In the genomic region with DNA sequence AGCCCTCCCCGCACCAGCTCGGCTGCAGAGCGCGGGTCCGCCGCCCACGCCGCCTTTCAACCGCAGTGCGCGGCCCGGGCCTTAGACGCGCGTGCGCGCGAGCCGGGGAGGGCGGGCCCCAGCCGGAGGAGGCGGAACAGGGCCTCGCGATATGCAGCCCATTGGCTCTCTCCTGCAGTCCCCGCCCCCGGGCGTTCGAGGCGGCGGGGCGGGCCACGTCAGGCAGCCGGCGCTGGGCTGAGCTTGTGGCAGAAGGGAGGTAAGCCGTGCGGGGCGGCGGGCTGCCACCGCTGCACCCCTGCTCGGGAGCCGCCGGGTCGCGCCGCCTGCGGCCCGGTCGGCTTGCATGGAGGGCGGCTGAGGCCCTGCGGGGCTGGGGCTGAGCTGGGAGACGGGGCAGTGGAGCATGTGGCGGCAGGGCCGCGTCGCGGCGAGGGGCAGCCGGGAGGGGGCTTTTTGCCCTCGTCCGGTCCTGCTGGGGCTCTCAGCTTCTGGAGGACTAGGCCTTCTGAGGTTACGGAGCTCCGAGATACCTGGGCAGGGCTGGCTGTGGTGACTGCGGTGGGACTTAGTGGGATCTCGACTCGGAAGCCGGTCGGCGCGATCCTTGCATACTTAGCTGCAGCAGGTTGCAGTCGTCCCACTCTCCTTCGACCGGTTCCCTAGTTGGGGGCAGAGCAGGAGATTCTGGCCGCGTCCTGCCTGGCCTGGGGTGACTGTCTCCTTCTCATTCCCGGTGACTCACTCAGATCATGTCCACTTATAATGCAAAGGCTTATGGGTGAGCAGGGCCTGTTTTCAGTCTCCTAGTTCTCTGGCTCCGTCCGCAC, we compare ENCODE assay signal across 1 cellular context.
A peak's percentile ranks its signal among the peaks of the same experiment; 100 is the strongest.
TF ChIP-seq lines count a peak whose summit lies in the region.

A gene with protein sequence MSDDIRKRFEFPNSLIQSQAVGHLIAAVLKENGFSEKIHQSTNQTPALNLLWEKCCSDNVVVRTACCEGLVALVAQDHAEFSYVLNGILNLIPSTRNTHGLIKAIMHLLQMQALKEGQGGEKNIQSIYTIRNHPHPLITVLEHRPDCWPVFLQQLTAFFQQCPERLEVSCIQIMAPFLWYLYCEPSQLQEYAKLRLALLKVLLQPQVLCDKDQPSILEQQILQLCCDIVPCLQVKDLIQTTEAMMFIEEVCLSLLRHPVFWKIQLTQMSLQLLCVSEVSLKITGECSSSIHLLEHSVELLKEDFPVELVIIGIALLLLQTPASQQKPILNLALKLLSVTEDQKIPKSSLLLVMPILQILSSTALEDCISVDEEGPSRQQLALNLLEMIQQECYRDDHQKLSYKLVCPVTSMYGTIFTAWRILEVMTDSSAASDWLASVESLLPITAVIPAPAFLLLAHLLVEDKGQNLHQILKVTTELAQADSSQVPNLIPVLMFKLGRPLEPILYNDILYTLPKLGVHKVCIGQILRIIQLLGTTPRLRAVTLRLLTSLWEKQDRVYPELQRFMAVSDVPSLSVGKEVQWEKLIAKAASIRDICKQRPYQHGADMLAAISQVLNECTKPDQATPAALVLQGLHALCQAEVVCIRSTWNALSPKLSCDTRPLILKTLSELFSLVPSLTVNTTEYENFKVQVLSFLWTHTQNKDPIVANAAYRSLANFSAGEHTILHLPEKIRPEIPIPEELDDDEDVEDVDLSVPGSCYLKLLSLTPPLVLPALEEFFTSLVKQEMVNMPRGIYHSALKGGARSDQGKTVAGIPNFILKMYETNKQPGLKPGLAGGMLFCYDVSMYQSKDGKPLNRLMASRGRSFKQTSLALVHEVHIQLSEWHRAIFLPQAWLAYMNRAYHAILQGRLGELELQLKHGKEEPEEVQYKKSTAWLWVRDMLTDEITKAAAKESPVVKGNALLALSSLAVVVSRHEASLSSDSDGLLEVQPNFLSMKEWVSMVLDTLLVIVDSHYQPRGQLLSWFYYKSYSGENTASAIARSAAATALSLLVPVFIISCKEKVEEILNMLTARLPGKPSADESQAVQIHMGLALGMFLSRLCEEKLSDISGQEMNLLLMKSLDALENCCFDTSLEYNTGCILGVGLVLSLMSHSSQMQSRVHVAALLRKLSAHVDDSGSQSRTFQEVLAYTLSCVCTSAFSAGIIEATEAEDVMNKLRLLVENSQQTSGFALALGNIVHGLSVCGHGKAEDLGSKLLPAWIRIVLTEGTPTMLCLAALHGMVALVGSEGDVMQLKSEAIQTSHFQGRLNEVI (N-terminal part only) (plus strand): TSS at position 225 of the 830 bp plus-strand sequence. CDS start 31,095 bp downstream, outside the sequence.

TF ChIP-seq in GM12878, 131 proteins besides CTCF, POLR2A, EP300 and RAD21 (continued from another document and continues in another):
- TF ChIP-seq ZNF384 (IDR thresholded peaks at IDR 0.05; ENCODE audit: borderline replicate concordance, low read depth, low read length) (no peak), DPF2 (IDR thresholded peaks at IDR 0.05) (peak; percentile 85), ZNF592 (IDR thresholded peaks at IDR 0.05) (no peak), IKZF1 (conservative IDR thresholded peaks at IDR 0.05) (peak; percentile 58), TAF1 (IDR thresholded peaks at IDR 0.05; ENCODE audit: borderline replicate concordance, low read depth, low read length) (peak; percentile 83; the same call in 1 of the 2 replicates), ZNF274 (IDR thresholded peaks at IDR 0.05; ENCODE audit: insufficient read depth, insufficient read length) (no peak), SRF (IDR thresholded peaks at IDR 0.05; ENCODE audit: low read depth in 2 of 2, low read length in 2 of 2) (no peak), ZBTB33 (IDR thresholded peaks at IDR 0.05) (no peak), RFX5 (IDR thresholded peaks at IDR 0.05; ENCODE audit: low read depth, low read length) (no peak), HCFC1 (IDR thresholded peaks at IDR 0.05; ENCODE audit: low read length) (no peak; the same call in 1 of the 2 replicates), CBX5 (IDR thresholded peaks at IDR 0.05; ENCODE audit: low read depth) (no peak), REST (IDR thresholded peaks at IDR 0.05; ENCODE audit: low read depth, low read length) (0 out of 2 replicates have a peak, but pooled peaks have one; percentile 7), RBBP5 (conservative IDR thresholded peaks at IDR 0.05) (no peak), ZNF622 (IDR thresholded peaks at IDR 0.05) (no peak), MEF2A (IDR thresholded peaks at IDR 0.05; ENCODE audit: insufficient read depth, low read depth, low read length) (no peak), ESRRA (IDR thresholded peaks at IDR 0.05; ENCODE audit: low read length) (no peak), TBL1XR1 (IDR thresholded peaks at IDR 0.05; ENCODE audit: low read depth, low read length) (no peak), ZNF687 (IDR thresholded peaks at IDR 0.05) (no peak), NFXL1 (IDR thresholded peaks at IDR 0.05; ENCODE audit: borderline replicate concordance) (0 out of 2 replicates have a peak, but pooled peaks have one; percentile 33), BCL11A (IDR thresholded peaks at IDR 0.05; ENCODE audit: low read depth, low read length) (no peak), PML (IDR thresholded peaks at IDR 0.05; ENCODE audit: low read length) (peak; percentile 68; the same call in 1 of the 2 replicates), E2F8 (IDR thresholded peaks at IDR 0.05; ENCODE audit: low read depth, partially characterized antibody) (no peak), PAX5 (IDR thresholded peaks at IDR 0.05; ENCODE audit: borderline replicate concordance, low read depth, low read length) (no peak), CBFB (IDR thresholded peaks at IDR 0.05; ENCODE audit: low read depth) (no peak), PKNOX1 (IDR thresholded peaks at IDR 0.05) (no peak)
- TF ChIP-seq, protein P1, sequence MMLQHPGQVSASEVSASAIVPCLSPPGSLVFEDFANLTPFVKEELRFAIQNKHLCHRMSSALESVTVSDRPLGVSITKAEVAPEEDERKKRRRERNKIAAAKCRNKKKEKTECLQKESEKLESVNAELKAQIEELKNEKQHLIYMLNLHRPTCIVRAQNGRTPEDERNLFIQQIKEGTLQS (IDR thresholded peaks at IDR 0.05; ENCODE audit: borderline replicate concordance, extremely low read depth, low read depth, low read length): no peak
